In genomic region chr1:223682502-223682901, GRCh38 we compare ENCODE assay signal across 2 cellular contexts.
TF ChIP-seq lines count a peak whose summit lies in the region.

No MANE protein-coding gene starts in this region.

TF ChIP-seq in HEK293, 187 proteins besides CTCF, POLR2A, EP300 and RAD21 (continued from another document):
- TF ChIP-seq BCL6B (tag by site-specific recombination; IDR thresholded peaks at IDR 0.05) (0 out of 2 replicates have a peak, but pooled peaks have one; percentile 3), ZNF184 (tag by site-specific recombination; IDR thresholded peaks at IDR 0.05) (peak; percentile 38; the same call in 1 of the 2 replicates)

TF ChIP-seq in K562, 482 proteins besides CTCF, POLR2A, EP300 and RAD21 (continued from another document):
- peak; percentile 61; the same call in 1 of the 2 replicates for TF ChIP-seq ATF3 (IDR thresholded peaks at IDR 0.05)
- no peak for TF ChIP-seq ATF3 (CRISPR knock-in tag; conservative IDR thresholded peaks at IDR 0.05)
- TF ChIP-seq TCF7L2 (IDR thresholded peaks at IDR 0.05; ENCODE audit: low read depth, low read length): no peak
